In the genomic region with DNA sequence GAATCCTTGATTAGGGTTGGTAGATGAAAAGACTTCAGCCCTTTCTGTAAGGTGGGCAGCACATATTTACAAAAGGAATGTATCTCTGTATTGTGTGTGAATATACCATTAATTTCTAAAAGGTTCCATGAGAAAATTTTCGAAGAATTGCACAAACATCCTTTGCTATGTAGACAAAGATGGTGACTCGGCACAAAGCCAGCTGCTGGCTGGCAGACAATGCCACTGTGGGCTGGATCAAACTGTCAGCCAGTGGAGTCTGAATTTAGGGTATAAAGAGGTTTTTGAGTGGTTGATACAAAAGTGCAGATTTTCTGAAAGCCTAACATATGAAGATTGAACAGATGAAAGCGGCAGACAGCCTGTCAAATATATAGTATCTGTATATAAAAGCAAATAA, we compare ENCODE assay signal across 10 cellular contexts. TPM values are rescaled to one million over a fixed set of nuclear protein-coding genes. Genes with fewer than 3 reads are reported as not detected.
A peak's percentile ranks its signal among the peaks of the same experiment; 100 is the strongest.
DNase-seq lines count a peak whose midpoint lies in the region; ATAC-seq and TF ChIP-seq lines count a peak whose summit lies in the region.
"Had no signal": no experiment of that assay in that cellular context is flagged by ENCODE, and none has a peak within 500 bp of the region (broad histone marks: within the 10 kb centered on the region; RNA-seq: fewer than 3 reads in every experiment).

No MANE protein-coding gene starts in this region.

- no peaks in the 10 kb centered on the region for H3K79me2 ChIP-seq in trophoblast cell (ENCODE audit: control insufficient read depth, insufficient read depth, low read length, poor library complexity)

- H4K12ac ChIP-seq in trophoblast cell (ENCODE audit: low read depth, low read length): no peak overlapping the region

- peaks cover 0 to 4% of the 10 kb centered on the region in 2 experiments for H3K4me1 ChIP-seq in trophoblast cell (ENCODE audit: control insufficient read depth in 1 of 2, insufficient read depth in 2 of 2, low read length in 2 of 2)
- H3K4me1 ChIP-seq: pancreas had no signal

- ATAC-seq in SK-N-SH treated with all-trans-retinoic acid at 6 μM for 48 hours: peak; percentile 62; the same call in 2 of the 3 replicates

- no CpG with 5 or more reads among the region's 3 CpGs for WGBS in trophoblast cell (ENCODE audit: extremely low coverage, insufficient coverage, insufficient read length)

- no peak overlapping the region for H3K23ac ChIP-seq in trophoblast cell (ENCODE audit: low read length)

- no peaks in the 10 kb centered on the region for H3K79me1 ChIP-seq in trophoblast cell (ENCODE audit: low read length)

- H3K27me3 ChIP-seq in trophoblast cell (ENCODE audit: insufficient read depth, low read length): no peaks in the 10 kb centered on the region
- H3K27me3 ChIP-seq: pancreas had no signal

- H3K27ac ChIP-seq in trophoblast cell (ENCODE audit: low read depth, low read length): no peak overlapping the region
- H3K27ac ChIP-seq: pancreas had no signal

- no peak overlapping the region for H2BK5ac ChIP-seq in trophoblast cell (ENCODE audit: low read depth, low read length, poor library complexity)

- no peak overlapping the region for H2BK12ac ChIP-seq in trophoblast cell (ENCODE audit: low read length)

- no peak overlapping the region for H3K9ac ChIP-seq in trophoblast cell (ENCODE audit: low read length)

- no peak overlapping the region for H3K4me3 ChIP-seq in trophoblast cell (ENCODE audit: low read depth, low read length)
- H3K4me3 ChIP-seq: pancreas had no signal

- H3K4me2 ChIP-seq in trophoblast cell (ENCODE audit: low read length): no peak overlapping the region

- H4K8ac ChIP-seq in trophoblast cell (ENCODE audit: low read depth, low read length): no peak overlapping the region

- no peak overlapping the region for H3K14ac ChIP-seq in trophoblast cell (ENCODE audit: low read length)

- no peaks in the 10 kb centered on the region for H3K36me3 ChIP-seq in trophoblast cell (ENCODE audit: control insufficient read depth in 1 of 2, insufficient read depth in 2 of 2, low read length in 2 of 2)
- H3K36me3 ChIP-seq: pancreas had no signal

- H3K9me3 ChIP-seq in trophoblast cell (ENCODE audit: insufficient read depth, low read depth, low read length): no peaks in the 10 kb centered on the region
- H3K9me3 ChIP-seq: pancreas had no signal

- H4K91ac ChIP-seq in trophoblast cell (ENCODE audit: low read depth, low read length): no peak overlapping the region

- no peak overlapping the region for H2AK5ac ChIP-seq in trophoblast cell (ENCODE audit: low read length)

- no peak overlapping the region for H3K4ac ChIP-seq in trophoblast cell (ENCODE audit: low read depth, low read length)

- DNase-seq in stimulated activated CD4-positive, alpha-beta T cell treated with anti-CD3 and anti-CD28 coated beads, Interleukin-2, amount 100 ng/mL, for 4 hours (ENCODE audit: low read depth): peak; percentile 17
- no peak for DNase-seq in stimulated activated CD4-positive, alpha-beta T cell treated with anti-CD3 and anti-CD28 coated beads, Interleukin-12 subunit alpha, Interleukin-12 subunit beta, amount 100 ng/mL, for 4 hours
- DNase-seq in dermis microvascular lymphatic vessel endothelial cell (ENCODE audit: low read depth in 2 of 2): peak; percentile 23 to 63
- peak; percentile 24 for DNase-seq in superior temporal gyrus (ENCODE audit: extremely low spot score)
- no peak for DNase-seq in GM19238 (ENCODE audit: insufficient read length, low spot score)
- no peak for DNase-seq in trophoblast cell
- DNase-seq in DMS 273 treated with DMSO at 0.1 percent for 48 hours (lab: John Stamatoyannopoulos, UW): no peak
- DNase-seq: NCI-H510A treated with DMSO at 0.1 percent for 48 hours, pancreas had no signal

- H2AFZ ChIP-seq in trophoblast cell (ENCODE audit: insufficient read depth, low read length, poor library complexity): no peak overlapping the region

- H3K18ac ChIP-seq in trophoblast cell (ENCODE audit: low read length): no peak overlapping the region

- H2BK120ac ChIP-seq in trophoblast cell (ENCODE audit: insufficient read depth, low read length, poor library complexity): no peak overlapping the region

TF ChIP-seq in SK-N-SH treated with all-trans-retinoic acid at 6 μM for 48 hours, 23 proteins besides CTCF, POLR2A, EP300 and RAD21 (continues in another document):
- TF ChIP-seq ZNF565 (CRISPR knock-in tag; conservative IDR thresholded peaks at IDR 0.05; ENCODE audit: low read depth) (no peak), OSR1 (CRISPR knock-in tag; IDR thresholded peaks at IDR 0.05) (no peak), GLIS3 (CRISPR knock-in tag; IDR thresholded peaks at IDR 0.05) (no peak), ZNF8 (CRISPR knock-in tag; IDR thresholded peaks at IDR 0.05) (no peak), ZFP3 (CRISPR knock-in tag; IDR thresholded peaks at IDR 0.05) (no peak), TCF4 (CRISPR knock-in tag; IDR thresholded peaks at IDR 0.05; ENCODE audit: borderline replicate concordance) (no peak), ZC3H10 (CRISPR knock-in tag; IDR thresholded peaks at IDR 0.05) (no peak), ESRRG (CRISPR knock-in tag; IDR thresholded peaks at IDR 0.05) (no peak), TOX (CRISPR knock-in tag; IDR thresholded peaks at IDR 0.05; ENCODE audit: borderline replicate concordance) (no peak), ISL1 (CRISPR knock-in tag; IDR thresholded peaks at IDR 0.05) (no peak), RARB (CRISPR knock-in tag; IDR thresholded peaks at IDR 0.05) (no peak), ZFP30 (CRISPR knock-in tag; IDR thresholded peaks at IDR 0.05) (no peak), BACH2 (CRISPR knock-in tag; IDR thresholded peaks at IDR 0.05; ENCODE audit: borderline replicate concordance) (no peak)
- TF ChIP-seq, protein P1, sequence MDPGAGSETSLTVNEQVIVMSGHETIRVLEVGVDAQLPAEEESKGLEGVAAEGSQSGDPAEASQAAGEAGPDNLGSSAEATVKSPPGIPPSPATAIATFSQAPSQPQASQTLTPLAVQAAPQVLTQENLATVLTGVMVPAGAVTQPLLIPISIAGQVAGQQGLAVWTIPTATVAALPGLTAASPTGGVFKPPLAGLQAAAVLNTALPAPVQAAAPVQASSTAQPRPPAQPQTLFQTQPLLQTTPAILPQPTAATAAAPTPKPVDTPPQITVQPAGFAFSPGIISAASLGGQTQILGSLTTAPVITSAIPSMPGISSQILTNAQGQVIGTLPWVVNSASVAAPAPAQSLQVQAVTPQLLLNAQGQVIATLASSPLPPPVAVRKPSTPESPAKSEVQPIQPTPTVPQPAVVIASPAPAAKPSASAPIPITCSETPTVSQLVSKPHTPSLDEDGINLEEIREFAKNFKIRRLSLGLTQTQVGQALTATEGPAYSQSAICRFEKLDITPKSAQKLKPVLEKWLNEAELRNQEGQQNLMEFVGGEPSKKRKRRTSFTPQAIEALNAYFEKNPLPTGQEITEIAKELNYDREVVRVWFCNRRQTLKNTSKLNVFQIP (CRISPR knock-in tag; IDR thresholded peaks at IDR 0.05; ENCODE audit: borderline replicate concordance, low read depth): no peak
- TF ChIP-seq, protein P2, sequence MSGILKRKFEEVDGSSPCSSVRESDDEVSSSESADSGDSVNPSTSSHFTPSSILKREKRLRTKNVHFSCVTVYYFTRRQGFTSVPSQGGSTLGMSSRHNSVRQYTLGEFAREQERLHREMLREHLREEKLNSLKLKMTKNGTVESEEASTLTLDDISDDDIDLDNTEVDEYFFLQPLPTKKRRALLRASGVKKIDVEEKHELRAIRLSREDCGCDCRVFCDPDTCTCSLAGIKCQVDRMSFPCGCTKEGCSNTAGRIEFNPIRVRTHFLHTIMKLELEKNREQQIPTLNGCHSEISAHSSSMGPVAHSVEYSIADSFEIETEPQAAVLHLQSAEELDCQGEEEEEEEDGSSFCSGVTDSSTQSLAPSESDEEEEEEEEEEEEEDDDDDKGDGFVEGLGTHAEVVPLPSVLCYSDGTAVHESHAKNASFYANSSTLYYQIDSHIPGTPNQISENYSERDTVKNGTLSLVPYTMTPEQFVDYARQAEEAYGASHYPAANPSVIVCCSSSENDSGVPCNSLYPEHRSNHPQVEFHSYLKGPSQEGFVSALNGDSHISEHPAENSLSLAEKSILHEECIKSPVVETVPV (CRISPR knock-in tag; IDR thresholded peaks at IDR 0.05): no peak
- TF ChIP-seq, protein P3, sequence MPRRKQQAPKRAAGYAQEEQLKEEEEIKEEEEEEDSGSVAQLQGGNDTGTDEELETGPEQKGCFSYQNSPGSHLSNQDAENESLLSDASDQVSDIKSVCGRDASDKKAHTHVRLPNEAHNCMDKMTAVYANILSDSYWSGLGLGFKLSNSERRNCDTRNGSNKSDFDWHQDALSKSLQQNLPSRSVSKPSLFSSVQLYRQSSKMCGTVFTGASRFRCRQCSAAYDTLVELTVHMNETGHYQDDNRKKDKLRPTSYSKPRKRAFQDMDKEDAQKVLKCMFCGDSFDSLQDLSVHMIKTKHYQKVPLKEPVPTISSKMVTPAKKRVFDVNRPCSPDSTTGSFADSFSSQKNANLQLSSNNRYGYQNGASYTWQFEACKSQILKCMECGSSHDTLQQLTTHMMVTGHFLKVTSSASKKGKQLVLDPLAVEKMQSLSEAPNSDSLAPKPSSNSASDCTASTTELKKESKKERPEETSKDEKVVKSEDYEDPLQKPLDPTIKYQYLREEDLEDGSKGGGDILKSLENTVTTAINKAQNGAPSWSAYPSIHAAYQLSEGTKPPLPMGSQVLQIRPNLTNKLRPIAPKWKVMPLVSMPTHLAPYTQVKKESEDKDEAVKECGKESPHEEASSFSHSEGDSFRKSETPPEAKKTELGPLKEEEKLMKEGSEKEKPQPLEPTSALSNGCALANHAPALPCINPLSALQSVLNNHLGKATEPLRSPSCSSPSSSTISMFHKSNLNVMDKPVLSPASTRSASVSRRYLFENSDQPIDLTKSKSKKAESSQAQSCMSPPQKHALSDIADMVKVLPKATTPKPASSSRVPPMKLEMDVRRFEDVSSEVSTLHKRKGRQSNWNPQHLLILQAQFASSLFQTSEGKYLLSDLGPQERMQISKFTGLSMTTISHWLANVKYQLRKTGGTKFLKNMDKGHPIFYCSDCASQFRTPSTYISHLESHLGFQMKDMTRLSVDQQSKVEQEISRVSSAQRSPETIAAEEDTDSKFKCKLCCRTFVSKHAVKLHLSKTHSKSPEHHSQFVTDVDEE (CRISPR knock-in tag; IDR thresholded peaks at IDR 0.05): no peak
- TF ChIP-seq, protein P4, sequence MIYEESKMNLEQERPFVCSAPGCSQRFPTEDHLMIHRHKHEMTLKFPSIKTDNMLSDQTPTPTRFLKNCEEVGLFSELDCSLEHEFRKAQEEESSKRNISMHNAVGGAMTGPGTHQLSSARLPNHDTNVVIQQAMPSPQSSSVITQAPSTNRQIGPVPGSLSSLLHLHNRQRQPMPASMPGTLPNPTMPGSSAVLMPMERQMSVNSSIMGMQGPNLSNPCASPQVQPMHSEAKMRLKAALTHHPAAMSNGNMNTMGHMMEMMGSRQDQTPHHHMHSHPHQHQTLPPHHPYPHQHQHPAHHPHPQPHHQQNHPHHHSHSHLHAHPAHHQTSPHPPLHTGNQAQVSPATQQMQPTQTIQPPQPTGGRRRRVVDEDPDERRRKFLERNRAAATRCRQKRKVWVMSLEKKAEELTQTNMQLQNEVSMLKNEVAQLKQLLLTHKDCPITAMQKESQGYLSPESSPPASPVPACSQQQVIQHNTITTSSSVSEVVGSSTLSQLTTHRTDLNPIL (CRISPR knock-in tag; IDR thresholded peaks at IDR 0.05; ENCODE audit: low read depth): no peak

RNA-seq across cellular contexts. Expression of a gene that starts 5.6 kb away (rescaled TPM):
- under 0.01 and 0.13 TPM in 2 replicates for total RNA-seq in dermis microvascular lymphatic vessel endothelial cell
- polyA plus RNA-seq in trophoblast cell (2013): 0.34 and 0.43 TPM in 2 replicates

Comparison
In these comparisons a context has a peak if more than half of its experiments do, and no peak if none do; other contexts are left out.
1. DNase-seq: peak in stimulated activated CD4-positive, alpha-beta T cell treated with anti-CD3 and anti-CD28 coated beads, Interleukin-2, amount 100 ng/mL, for 4 hours (single experiment), dermis microvascular lymphatic vessel endothelial cell (2 of 2) and superior temporal gyrus (single experiment); none in stimulated activated CD4-positive, alpha-beta T cell treated with anti-CD3 and anti-CD28 coated beads, Interleukin-12 subunit alpha, Interleukin-12 subunit beta, amount 100 ng/mL, for 4 hours (single experiment), GM19238 (single experiment), trophoblast cell (0 of 2) and DMS 273 treated with DMSO at 0.1 percent for 48 hours (single experiment).